11 cellular contexts compared by ENCODE assay signal in genomic region chr4:150385606-150386005, GRCh38.
DNase-seq lines count a peak whose midpoint lies in the region; ATAC-seq and TF ChIP-seq lines count a peak whose summit lies in the region.
"Had no signal": no experiment of that assay in that cellular context is flagged by ENCODE, and none has a peak within 500 bp of the region (broad histone marks: within the 10 kb centered on the region; RNA-seq: fewer than 3 reads in every experiment).

No MANE protein-coding gene starts in this region.

- no peak overlapping the region for H3K4me3 Mint-ChIP-seq in GM23338
- H3K4me3 Mint-ChIP-seq: activated CD8-positive, alpha-beta T cell treated with anti-CD3 and anti-CD28 coated beads, Interleukin-2, amount 10 ng/mL, durations not matched to agents 7 days and 5 days had no signal

- H3K27ac Mint-ChIP-seq in GM23338 = peak overlapping the region; percentile 51
- H3K27ac Mint-ChIP-seq: activated CD8-positive, alpha-beta T cell treated with anti-CD3 and anti-CD28 coated beads, Interleukin-2, amount 10 ng/mL, durations not matched to agents 7 days and 5 days had no signal

- no peaks in the 10 kb centered on the region for H3K9me3 Mint-ChIP-seq in GM23338

- H3K27me3 Mint-ChIP-seq in GM23338 (ENCODE audit: insufficient read depth, low read depth, poor library complexity) = peaks cover 7% of the 10 kb centered on the region

- H3K4me3 ChIP-seq in GM23338 = no peak overlapping the region
- H3K4me3 ChIP-seq: gastroesophageal sphincter had no signal

- DNase-seq in GM23338 (ENCODE audit: low spot score) (peak; percentile 40), NCI-H446 (lab: John Stamatoyannopoulos, UW) (peak; percentile 79 to 92), pulmonary artery endothelial cell (ENCODE audit: low read depth, low spot score) (peak; percentile 44), NCI-H1048 (lab: John Stamatoyannopoulos, UW) (no peak), GM13976 (ENCODE audit: low spot score) (no peak)
- DNase-seq: activated CD8-positive, alpha-beta T cell treated with anti-CD3 and anti-CD28 coated beads, Interleukin-2, amount 10 ng/mL, durations not matched to agents 7 days and 5 days; stimulated activated CD4-positive, alpha-beta T cell treated with anti-CD3 and anti-CD28 coated beads, Interleukin-4, amount 100 ng/mL, for 1 hour had no signal

- H3K4me2 ChIP-seq in GM23338 = no peak overlapping the region

- no peaks in the 10 kb centered on the region for H3K79me2 ChIP-seq in GM23338 (replicated peaks; ENCODE audit: insufficient read depth)

- peak overlapping the region; percentile 29; the same call in 1 of the 2 replicates for H3K27ac ChIP-seq in GM23338 (ENCODE audit: low read depth)
- H3K27ac ChIP-seq: gastroesophageal sphincter had no signal

- no peaks in the 10 kb centered on the region for H3K36me3 Mint-ChIP-seq in GM23338 (ENCODE audit: low read depth)

- H3K4me1 ChIP-seq in GM23338 (ENCODE audit: insufficient read depth) = peaks cover 25% of the 10 kb centered on the region
- H3K4me1 ChIP-seq: gastroesophageal sphincter had no signal

- no peaks in the 10 kb centered on the region for H3K27me3 ChIP-seq in GM23338 (ENCODE audit: insufficient read depth)
- H3K27me3 ChIP-seq: gastroesophageal sphincter had no signal

- no peak overlapping the region for H2AFZ ChIP-seq in GM23338

- in situ Hi-C loops in GM13976 (cut with MboI; ENCODE audit: low sequenced_read_pairs, unreplicated experiment) = no loop called here

- H3F3A ChIP-seq in GM23338 (replicated peaks; ENCODE audit: low read depth) = no peaks in the 10 kb centered on the region

- peak; percentile 72 for ATAC-seq in GM23338
- peak; percentile 32 for ATAC-seq in esophagus mucosa
- ATAC-seq in HG03378 (IDR thresholded peaks at IDR 0.05; ENCODE audit: unreplicated experiment) = no peak
- no peak for ATAC-seq in HG02763 (IDR thresholded peaks at IDR 0.05; ENCODE audit: unreplicated experiment)
- ATAC-seq: activated CD8-positive, alpha-beta T cell treated with anti-CD3 and anti-CD28 coated beads, Interleukin-2, amount 10 ng/mL, durations not matched to agents 7 days and 5 days; gastroesophageal sphincter had no signal

- TF ChIP-seq CTCF in GM23338 (conservative IDR thresholded peaks at IDR 0.05; ENCODE audit: low read depth in 2 of 2) = no peak
- no peak for TF ChIP-seq CTCF in GM13976 (IDR thresholded peaks at IDR 0.05; ENCODE audit: borderline replicate concordance, control extremely low read depth, extremely low read depth, insufficient read depth, missing control alignments)

- no peaks in the 10 kb centered on the region for H4K20me1 ChIP-seq in GM23338 (replicated peaks; ENCODE audit: insufficient read depth)

- H3K4me1 Mint-ChIP-seq in GM23338 = peaks cover 30% of the 10 kb centered on the region

- no peaks in the 10 kb centered on the region for H3K9me2 ChIP-seq in GM23338 (ENCODE audit: insufficient read depth)

- H3K36me3 ChIP-seq in GM23338 (ENCODE audit: insufficient read depth) = no peaks in the 10 kb centered on the region
- H3K36me3 ChIP-seq: gastroesophageal sphincter had no signal

TF ChIP-seq in GM23338, 12 proteins besides CTCF, POLR2A, EP300 and RAD21 (continues in another document):
- no peak for TF ChIP-seq EZH2phosphoT487 (IDR thresholded peaks at IDR 0.05; ENCODE audit: unreplicated experiment)
- no peak for TF ChIP-seq NANOG (IDR thresholded peaks at IDR 0.05; ENCODE audit: borderline replicate concordance)
- no peak for TF ChIP-seq ZNF331 (CRISPR knock-in tag; IDR thresholded peaks at IDR 0.05; ENCODE audit: low read depth)
- no peak for TF ChIP-seq STAT1 (IDR thresholded peaks at IDR 0.05; ENCODE audit: unreplicated experiment)
- TF ChIP-seq REST (IDR thresholded peaks at IDR 0.05; ENCODE audit: unreplicated experiment) = no peak
- TF ChIP-seq ZNF462 (CRISPR knock-in tag; IDR thresholded peaks at IDR 0.05) = no peak
- no peak for TF ChIP-seq CREB1 (CRISPR knock-in tag; IDR thresholded peaks at IDR 0.05; ENCODE audit: low read depth)

Comparison
In these comparisons a context has a peak if more than half of its experiments do, and no peak if none do; other contexts are left out.
1. ATAC-seq: peak in GM23338 (single experiment) and esophagus mucosa (single experiment); none in HG03378 (single experiment) and HG02763 (single experiment).
2. DNase-seq: peak in GM23338 (single experiment), NCI-H446 (2 of 2) and pulmonary artery endothelial cell (single experiment); none in NCI-H1048 (single experiment) and GM13976 (single experiment).